20 cellular contexts compared by ENCODE assay signal in the genomic region with DNA sequence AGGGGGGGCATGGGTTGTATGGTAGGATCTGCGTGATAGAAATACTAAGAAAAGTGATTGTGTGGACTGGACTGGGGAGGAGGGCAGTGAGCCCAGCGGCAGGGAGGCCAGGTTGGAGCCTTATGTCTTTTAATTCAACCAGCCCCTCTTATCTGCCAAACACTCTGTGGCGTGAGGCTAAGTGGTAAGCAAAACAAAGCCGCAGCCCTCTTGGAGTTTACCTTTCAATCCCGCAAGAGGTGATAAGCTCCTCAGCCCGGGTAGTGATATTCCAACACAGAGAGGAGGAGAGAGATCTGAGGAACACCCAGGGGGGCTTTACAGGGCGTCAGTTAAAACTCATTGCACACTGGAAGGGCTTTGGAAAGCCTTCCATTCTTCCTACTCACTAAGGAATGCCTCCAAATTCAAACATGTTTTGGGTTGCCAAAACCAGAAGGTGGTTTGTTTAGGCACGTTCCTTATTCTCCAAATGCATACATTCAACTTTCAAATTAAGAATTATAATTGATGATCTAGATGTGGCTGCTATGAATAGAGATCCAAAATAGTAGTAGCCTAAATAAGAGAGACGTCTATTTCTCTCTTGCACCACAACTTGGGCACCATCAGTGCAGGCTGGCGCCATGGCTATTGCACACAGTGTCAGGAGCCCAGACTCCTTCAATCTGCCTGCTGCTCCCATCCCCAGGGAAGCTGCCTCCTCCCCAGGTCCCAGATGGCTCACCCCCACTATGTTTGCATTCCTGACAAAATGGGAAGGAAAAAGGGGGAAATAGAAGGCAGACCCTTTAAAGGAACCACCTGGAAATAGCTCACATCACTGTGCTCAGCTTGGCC.
"Had no signal": no experiment of that assay in that cellular context is flagged by ENCODE, and none has a peak within 500 bp of the region (broad histone marks: within the 10 kb centered on the region; RNA-seq: fewer than 3 reads in every experiment).

No MANE protein-coding gene starts in this region.

- DNase-seq: activated CD4-positive, alpha-beta memory T cell treated with anti-CD3 and anti-CD28 coated beads for 36 hours; activated CD4-positive, alpha-beta T cell treated with anti-CD3 and anti-CD28 coated beads for 36 hours; activated gamma-delta T cell treated with Interleukin-2 at 50 U/mL for 16 hours; activated T-cell treated with anti-CD3 and anti-CD28 coated beads for 4 hours; effector memory CD4-positive, alpha-beta T cell; foreskin melanocyte; hypothalamus; kidney; stimulated activated naive CD8-positive, alpha-beta T cell treated with anti-CD3 and anti-CD28 coated beads, Interleukin-15, Interleukin-2, amounts not matched to agents 100 U/mL and 50 U/mL, for 24 hours; substantia nigra; tibial artery had no signal

- H3K27ac ChIP-seq: adrenal gland, prostate gland, right atrium auricular region, tibial artery had no signal

- H3K4me1 Mint-ChIP-seq: WTC11 had no signal

- H3K36me3 Mint-ChIP-seq: activated CD4-positive, alpha-beta memory T cell treated with anti-CD3 and anti-CD28 coated beads for 36 hours; activated naive CD4-positive, alpha-beta T cell treated with anti-CD3 and anti-CD28 coated beads, Interleukin-2, amount 50 U/mL, for 72 hours; WTC11 had no signal

- H3K27me3 ChIP-seq: right atrium auricular region had no signal

- H3K4me3 ChIP-seq: adrenal gland, prostate gland, right atrium auricular region, tibial artery had no signal

- H3K9me3 Mint-ChIP-seq: activated CD4-positive, alpha-beta memory T cell treated with anti-CD3 and anti-CD28 coated beads for 36 hours; activated naive CD4-positive, alpha-beta T cell treated with anti-CD3 and anti-CD28 coated beads, Interleukin-2, amount 50 U/mL, for 72 hours; activated T-helper 1 cell treated with anti-CD3 and anti-CD28 coated beads, Interleukin-12 subunit alpha, Interleukin-12 subunit beta, Interleukin-2, Interleukin-4 antibody, amounts not matched to agents 30 ng/mL and 10 ng/mL and 1 ng/mL, durations not matched to agents 14 hours and 24 hours and 36 hours; dendritic cell treated with granulocyte-macrophage colony-stimulating factor and Interleukin-4, amounts not matched to agents 40 ng/mL and 50 ng/mL, for 4 days; T-helper 2 cell treated with Interferon-gamma antibody and Interleukin-4, amounts not matched to agents 5 μg/mL and 100 μg/mL, for 36 hours; WTC11 had no signal

- H3K36me3 ChIP-seq: adrenal gland, prostate gland, right atrium auricular region, tibial artery had no signal

- H3K27ac Mint-ChIP-seq: activated CD4-positive, alpha-beta T cell treated with anti-CD3 and anti-CD28 coated beads for 36 hours; activated T-helper 1 cell treated with anti-CD3 and anti-CD28 coated beads, Interleukin-12 subunit alpha, Interleukin-12 subunit beta, Interleukin-2, Interleukin-4 antibody, amounts not matched to agents 30 ng/mL and 10 ng/mL and 1 ng/mL, durations not matched to agents 14 hours and 24 hours and 36 hours; dendritic cell treated with granulocyte-macrophage colony-stimulating factor and Interleukin-4, amounts not matched to agents 40 ng/mL and 50 ng/mL, for 4 days; T-helper 2 cell treated with Interferon-gamma antibody and Interleukin-4, amounts not matched to agents 5 μg/mL and 100 μg/mL, for 36 hours; WTC11 had no signal

- ATAC-seq: left lobe of liver, WTC11 had no signal

- H3K4me3 Mint-ChIP-seq: activated CD4-positive, alpha-beta memory T cell treated with anti-CD3 and anti-CD28 coated beads for 36 hours; activated CD4-positive, alpha-beta T cell treated with anti-CD3 and anti-CD28 coated beads for 36 hours; activated T-helper 1 cell treated with anti-CD3 and anti-CD28 coated beads, Interleukin-12 subunit alpha, Interleukin-12 subunit beta, Interleukin-2, Interleukin-4 antibody, amounts not matched to agents 30 ng/mL and 10 ng/mL and 1 ng/mL, durations not matched to agents 14 hours and 24 hours and 36 hours; dendritic cell treated with granulocyte-macrophage colony-stimulating factor and Interleukin-4, amounts not matched to agents 40 ng/mL and 50 ng/mL, for 4 days; T-helper 2 cell treated with Interferon-gamma antibody and Interleukin-4, amounts not matched to agents 5 μg/mL and 100 μg/mL, for 36 hours; WTC11 had no signal

- H3K9me3 ChIP-seq: adrenal gland, prostate gland, right atrium auricular region, tibial artery had no signal

- H3K4me1 ChIP-seq: adrenal gland, prostate gland, right atrium auricular region had no signal
